10 cellular contexts compared by ENCODE assay signal in the genomic region with DNA sequence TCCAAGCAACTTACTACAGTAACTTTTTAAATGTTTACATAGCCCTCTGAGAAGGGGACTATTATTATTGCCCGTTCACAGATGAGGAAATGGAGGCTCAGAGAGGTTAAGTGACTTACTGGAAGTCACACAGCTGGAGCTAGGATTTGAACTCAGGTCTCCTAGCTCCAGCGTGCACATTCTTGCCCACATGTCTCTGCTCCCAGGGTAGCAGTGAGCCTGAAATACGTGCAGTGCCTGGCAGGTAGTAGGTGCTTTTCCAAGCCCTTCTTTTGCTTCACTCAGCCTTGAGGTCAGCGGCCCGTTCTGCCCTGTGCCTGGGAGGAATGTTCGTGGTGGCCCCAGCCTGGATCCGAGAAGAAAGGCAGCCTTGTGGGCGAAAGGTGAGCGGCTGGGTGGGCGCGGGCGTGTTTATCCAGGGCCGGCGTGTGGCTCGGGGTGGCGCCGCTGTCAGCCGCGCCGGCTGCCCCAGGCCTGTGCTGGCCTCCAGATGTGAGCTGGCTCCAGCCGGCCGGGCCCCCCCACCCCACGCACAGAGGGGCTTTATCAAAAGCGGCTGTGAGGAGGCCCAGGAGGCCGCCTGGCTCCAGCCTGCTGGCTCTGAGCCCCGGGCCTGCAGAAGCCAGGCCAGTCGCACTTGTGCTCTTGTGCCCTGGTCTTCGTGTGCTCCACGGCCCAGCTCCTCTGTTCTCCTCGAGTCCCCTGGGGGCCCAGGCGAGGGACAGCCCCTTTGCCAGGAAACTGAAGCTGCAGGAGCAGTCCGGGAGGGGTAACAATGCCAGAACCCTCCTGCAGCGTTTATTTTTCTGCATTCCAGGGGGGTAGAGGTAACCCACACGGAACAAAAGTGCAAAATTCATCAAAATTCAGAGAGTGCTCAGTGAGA. TPM values are rescaled to one million over a fixed set of nuclear protein-coding genes. Genes with fewer than 3 reads are reported as not detected.
DNase-seq lines count a peak whose midpoint lies in the region; ATAC-seq and TF ChIP-seq lines count a peak whose summit lies in the region.
"Had no signal": no experiment of that assay in that cellular context is flagged by ENCODE, and none has a peak within 500 bp of the region (broad histone marks: within the 10 kb centered on the region; RNA-seq: fewer than 3 reads in every experiment).

No MANE protein-coding gene starts in this region.

- H3K27me3 ChIP-seq in HUES6 (ENCODE audit: control insufficient read depth, insufficient read depth, low read length), result no peaks in the 10 kb centered on the region
- peaks cover 0 to 5% (median 0%) of the 10 kb centered on the region in 5 donors for H3K27me3 ChIP-seq in subcutaneous abdominal adipose tissue (ENCODE audit: control insufficient read depth in 5 of 5, insufficient read depth in 4 of 5, low read length in 5 of 5)
- no peaks in the 10 kb centered on the region for H3K27me3 ChIP-seq in HAP-1 (ENCODE audit: low read depth)

- no peak for TF ChIP-seq CTCF in chondrocyte (IDR thresholded peaks at IDR 0.05)

- H3K4me1 ChIP-seq in HUES6 (ENCODE audit: control insufficient read depth, insufficient read depth, low read length) (peaks cover 12% of the 10 kb centered on the region; the same call in 1 of the 2 replicates), subcutaneous abdominal adipose tissue (ENCODE audit: control insufficient read depth in 5 of 5, insufficient read depth in 5 of 5, low read length in 5 of 5) (peaks cover 5 to 37% (median 28%) of the 10 kb centered on the region in 5 donors), HAP-1 (no peaks in the 10 kb centered on the region)

- H3K4me3 ChIP-seq in HUES6 (ENCODE audit: low read depth, low read length) (no peak overlapping the region), subcutaneous abdominal adipose tissue (ENCODE audit: low read depth in 1 of 5, low read length in 5 of 5) (peak overlapping the region in 2 of 5 donors; percentile 24 to 30), HAP-1 (no peak overlapping the region)

- peak overlapping the region; percentile 28 for H3K4me3 Mint-ChIP-seq in chondrocyte (ENCODE audit: unreplicated experiment)
- H3K4me3 Mint-ChIP-seq in T-helper 2 cell treated with Interferon-gamma antibody and Interleukin-4, amounts not matched to agents 5 μg/mL and 100 μg/mL, for 36 hours, result no peak overlapping the region
- H3K4me3 Mint-ChIP-seq: activated CD8-positive, alpha-beta memory T cell treated with anti-CD3 and anti-CD28 coated beads, Interleukin-2, amount 10 ng/mL, durations not matched to agents 7 days and 5 days; stimulated activated naive CD8-positive, alpha-beta T cell treated with anti-CD3 and anti-CD28 coated beads, Interleukin-15, amount 100 ng/mL, for 72 hours had no signal

- H3K27ac ChIP-seq in HUES6 (ENCODE audit: low read depth, low read length) (no peak overlapping the region), subcutaneous abdominal adipose tissue (ENCODE audit: low read depth, low read length) (peak overlapping the region; percentile 37)

- H3K36me3 ChIP-seq in HUES6 (ENCODE audit: control insufficient read depth, insufficient read depth, low read length) (no peaks in the 10 kb centered on the region), subcutaneous abdominal adipose tissue (ENCODE audit: control insufficient read depth in 5 of 5, insufficient read depth in 5 of 5, low read length in 5 of 5) (no peaks in the 10 kb centered on the region), HAP-1 (replicated peaks) (no peaks in the 10 kb centered on the region)

- DNase-seq in chondrocyte (ENCODE audit: low spot score), result no peak
- DNase-seq in left lobe of liver (ENCODE audit: low spot score), result no peak
- DNase-seq in HAP-1 (ENCODE audit: low spot score in 2 of 2), result no peak
- DNase-seq in NCI-H146 treated with DMSO at 0.1 percent for 48 hours (lab: John Stamatoyannopoulos, UW; ENCODE audit: unreplicated experiment), result no peak
- DNase-seq in UCSD-AML1 (lab: John Stamatoyannopoulos, UW; ENCODE audit: unreplicated experiment), result no peak
- no peak for DNase-seq in T-helper 2 cell treated with Interferon-gamma antibody and Interleukin-4, amounts not matched to agents 5 μg/mL and 100 μg/mL, for 36 hours (ENCODE audit: low spot score)
- DNase-seq: activated CD8-positive, alpha-beta memory T cell treated with anti-CD3 and anti-CD28 coated beads, Interleukin-2, amount 10 ng/mL, durations not matched to agents 7 days and 5 days; stimulated activated naive CD8-positive, alpha-beta T cell treated with anti-CD3 and anti-CD28 coated beads, Interleukin-15, amount 100 ng/mL, for 72 hours had no signal

- H3K27me3 Mint-ChIP-seq in chondrocyte (ENCODE audit: low read depth), result no peaks in the 10 kb centered on the region
- peaks cover 4% of the 10 kb centered on the region for H3K27me3 Mint-ChIP-seq in T-helper 2 cell treated with Interferon-gamma antibody and Interleukin-4, amounts not matched to agents 5 μg/mL and 100 μg/mL, for 36 hours (ENCODE audit: low read depth)
- H3K27me3 Mint-ChIP-seq: stimulated activated naive CD8-positive, alpha-beta T cell treated with anti-CD3 and anti-CD28 coated beads, Interleukin-15, amount 100 ng/mL, for 72 hours had no signal

- H3K9ac ChIP-seq in HUES6 (ENCODE audit: low read length), result peak overlapping the region; percentile 37
- H3K9ac ChIP-seq in subcutaneous abdominal adipose tissue (ENCODE audit: low read length in 5 of 5), result peak overlapping the region in 2 of 5 donors; percentile 10 to 11

- H3K4me1 Mint-ChIP-seq in chondrocyte (ENCODE audit: low read depth), result peaks cover 17% of the 10 kb centered on the region
- H3K4me1 Mint-ChIP-seq in T-helper 2 cell treated with Interferon-gamma antibody and Interleukin-4, amounts not matched to agents 5 μg/mL and 100 μg/mL, for 36 hours (ENCODE audit: low read depth), result peaks cover 2% of the 10 kb centered on the region

- H3K36me3 Mint-ChIP-seq in chondrocyte (ENCODE audit: low read depth), result no peaks in the 10 kb centered on the region
- H3K36me3 Mint-ChIP-seq in T-helper 2 cell treated with Interferon-gamma antibody and Interleukin-4, amounts not matched to agents 5 μg/mL and 100 μg/mL, for 36 hours (ENCODE audit: low read depth), result no peaks in the 10 kb centered on the region
- H3K36me3 Mint-ChIP-seq: activated CD8-positive, alpha-beta memory T cell treated with anti-CD3 and anti-CD28 coated beads, Interleukin-2, amount 10 ng/mL, durations not matched to agents 7 days and 5 days had no signal

- ATAC-seq in left lobe of liver, result peak; percentile 44
- ATAC-seq: activated CD8-positive, alpha-beta memory T cell treated with anti-CD3 and anti-CD28 coated beads, Interleukin-2, amount 10 ng/mL, durations not matched to agents 7 days and 5 days; stimulated activated naive CD8-positive, alpha-beta T cell treated with anti-CD3 and anti-CD28 coated beads, Interleukin-15, amount 100 ng/mL, for 72 hours had no signal

- H3K9me3 Mint-ChIP-seq in chondrocyte (ENCODE audit: low read depth), result no peaks in the 10 kb centered on the region
- H3K9me3 Mint-ChIP-seq in T-helper 2 cell treated with Interferon-gamma antibody and Interleukin-4, amounts not matched to agents 5 μg/mL and 100 μg/mL, for 36 hours, result no peaks in the 10 kb centered on the region
- H3K9me3 Mint-ChIP-seq: stimulated activated naive CD8-positive, alpha-beta T cell treated with anti-CD3 and anti-CD28 coated beads, Interleukin-15, amount 100 ng/mL, for 72 hours had no signal

- no peaks in the 10 kb centered on the region for H3K9me3 ChIP-seq in HUES6 (ENCODE audit: control insufficient read depth, insufficient read depth, low read depth, low read length)
- no peaks in the 10 kb centered on the region for H3K9me3 ChIP-seq in subcutaneous abdominal adipose tissue (ENCODE audit: control insufficient read depth in 5 of 5, low read length in 5 of 5)
- no peaks in the 10 kb centered on the region for H3K9me3 ChIP-seq in HAP-1

- H3K27ac Mint-ChIP-seq in chondrocyte (ENCODE audit: unreplicated experiment), result peak overlapping the region; percentile 45
- H3K27ac Mint-ChIP-seq in T-helper 2 cell treated with Interferon-gamma antibody and Interleukin-4, amounts not matched to agents 5 μg/mL and 100 μg/mL, for 36 hours, result no peak overlapping the region
- H3K27ac Mint-ChIP-seq: activated CD8-positive, alpha-beta memory T cell treated with anti-CD3 and anti-CD28 coated beads, Interleukin-2, amount 10 ng/mL, durations not matched to agents 7 days and 5 days; stimulated activated naive CD8-positive, alpha-beta T cell treated with anti-CD3 and anti-CD28 coated beads, Interleukin-15, amount 100 ng/mL, for 72 hours had no signal

- in situ Hi-C loops in HAP-1 (cut with MboI; ENCODE audit: low sequenced_read_pairs), result loop anchor here (25.0 kb wide), 1 partner anchor 443 kb away; no protein-coding TSS in a partner anchor

RNA-seq across cellular contexts. Expression of gene UBE2V1, which starts 58.1 kb away (rescaled TPM):
- total RNA-seq in chondrocyte (79.8 to 100 TPM (median 82.0 TPM) in 3 replicates), left lobe of liver (30.9 TPM)
